In the genomic region with DNA sequence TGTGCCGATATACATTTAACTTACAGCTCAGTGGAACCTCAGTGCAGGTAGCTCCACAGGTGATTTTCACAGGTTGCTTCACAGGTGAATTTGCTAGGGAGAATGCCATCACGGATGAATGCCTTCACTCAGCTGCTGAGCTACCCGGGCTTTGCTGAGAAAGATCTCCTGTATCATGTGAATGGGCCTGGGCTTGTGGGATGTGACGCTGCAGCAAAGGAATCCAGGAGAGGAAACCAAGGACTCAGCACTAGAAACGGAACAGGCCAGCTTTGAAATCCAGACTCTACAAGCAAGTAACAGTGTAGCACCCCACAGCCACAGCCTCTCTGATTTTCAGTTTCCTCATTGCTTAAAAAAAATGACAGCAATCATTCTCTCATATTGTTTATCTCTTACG, we compare ENCODE assay signal across 23 cellular contexts.
"Had no signal": no experiment of that assay in that cellular context is flagged by ENCODE, and none has a peak within 500 bp of the region (broad histone marks: within the 10 kb centered on the region; RNA-seq: fewer than 3 reads in every experiment).

No MANE protein-coding gene starts in this region.

- H3K9me3 ChIP-seq: adrenal gland, SK-N-SH had no signal

- H3K36me3 ChIP-seq: adrenal gland had no signal

- H3K4me2 ChIP-seq: SK-N-SH had no signal

- H3K27me3 ChIP-seq: adrenal gland had no signal

- H3K27ac ChIP-seq: adrenal gland, VCaP had no signal

- DNase-seq: activated CD4-positive, alpha-beta memory T cell treated with anti-CD3 and anti-CD28 coated beads, Interleukin-2, amount 10 ng/mL, durations not matched to agents 7 days and 5 days; activated CD4-positive, alpha-beta T cell treated with anti-CD3 and anti-CD28 coated beads, Interleukin-2, amount 10 ng/mL, durations not matched to agents 7 days and 5 days; activated CD4-positive, CD25-positive, alpha-beta regulatory T cell; activated gamma-delta T cell; activated naive CD4-positive, alpha-beta T cell treated with anti-CD3 and anti-CD28 coated beads for 36 hours; activated T-cell treated with anti-CD3 and anti-CD28 coated beads for 4 hours; activated T-cell treated with anti-CD3 and anti-CD28 coated beads, Interleukin-2, amount 50 U/mL, for 48 hours; adrenal gland; anterior cingulate cortex; IMR-90; Kasumi-1; KBM-7; NCI-H1105 treated with DMSO at 0.1 percent for 48 hours; NCI-H1436 treated with DMSO at 0.1 percent for 48 hours; NCI-H187 treated with DMSO at 0.1 percent for 48 hours; NCI-H2081 treated with DMSO at 0.1 percent for 48 hours; NCI-H446; NCI-H524; PC-3; SIG-M5; SK-N-SH; T-helper 1 cell had no signal

- H3K4me3 ChIP-seq: adrenal gland had no signal

- H3K9ac ChIP-seq: SK-N-SH had no signal

- H3K4me1 ChIP-seq: adrenal gland had no signal
